ENCODE assay signal across 1 cellular context in the genomic region with DNA sequence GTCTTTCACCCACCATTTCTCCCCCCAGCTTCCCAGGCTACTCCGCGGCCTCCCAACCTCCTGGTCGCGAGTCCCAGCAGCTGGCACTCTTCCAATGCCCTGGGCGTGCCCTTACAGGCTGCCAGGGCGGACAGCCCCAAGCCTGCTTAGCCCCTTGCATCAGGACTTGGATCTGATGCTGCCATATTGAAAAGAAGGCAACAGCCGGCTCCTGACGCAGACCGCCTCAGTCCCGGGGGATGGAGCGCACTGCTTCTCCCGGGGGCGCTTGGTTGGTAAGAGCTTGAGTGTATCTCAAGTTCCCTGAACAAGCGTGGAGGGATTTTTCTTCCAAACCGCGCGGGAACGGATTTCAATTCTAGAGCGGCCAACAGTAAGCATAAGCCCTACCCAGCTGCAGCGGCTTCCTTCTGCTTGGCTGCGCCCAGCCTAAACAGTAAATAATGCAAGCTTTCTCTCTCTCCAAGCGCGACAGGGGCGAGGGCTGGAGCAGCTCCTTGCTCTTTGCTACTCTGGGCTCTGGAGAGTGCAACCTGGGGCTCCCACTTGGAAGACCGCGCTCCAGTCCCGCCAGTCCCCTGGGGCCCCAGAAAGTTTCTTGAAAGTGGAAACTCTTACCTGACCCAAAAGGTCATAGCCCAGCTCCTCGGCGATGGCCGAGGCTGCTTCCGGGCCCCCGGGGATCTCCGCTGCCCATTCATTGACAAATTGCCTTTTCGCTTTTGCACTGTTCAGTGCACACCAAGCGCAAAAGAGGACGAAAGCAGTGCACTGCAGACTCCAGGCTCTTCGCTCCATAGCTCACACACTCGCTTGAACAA.
TF ChIP-seq lines count a peak whose summit lies in the region.

No MANE protein-coding gene starts in this region.

TF ChIP-seq in HEK293, 187 proteins besides CTCF, POLR2A, EP300 and RAD21 (continued from another document):
- TF ChIP-seq, protein P1, sequence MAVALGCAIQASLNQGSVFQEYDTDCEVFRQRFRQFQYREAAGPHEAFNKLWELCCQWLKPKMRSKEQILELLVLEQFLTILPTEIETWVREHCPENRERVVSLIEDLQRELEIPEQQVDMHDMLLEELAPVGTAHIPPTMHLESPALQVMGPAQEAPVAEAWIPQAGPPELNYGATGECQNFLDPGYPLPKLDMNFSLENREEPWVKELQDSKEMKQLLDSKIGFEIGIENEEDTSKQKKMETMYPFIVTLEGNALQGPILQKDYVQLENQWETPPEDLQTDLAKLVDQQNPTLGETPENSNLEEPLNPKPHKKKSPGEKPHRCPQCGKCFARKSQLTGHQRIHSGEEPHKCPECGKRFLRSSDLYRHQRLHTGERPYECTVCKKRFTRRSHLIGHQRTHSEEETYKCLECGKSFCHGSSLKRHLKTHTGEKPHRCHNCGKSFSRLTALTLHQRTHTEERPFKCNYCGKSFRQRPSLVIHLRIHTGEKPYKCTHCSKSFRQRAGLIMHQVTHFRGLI (tag by site-specific recombination; IDR thresholded peaks at IDR 0.05), result peak; percentile 98
- TF ChIP-seq ZNF544 (tag by site-specific recombination; IDR thresholded peaks at IDR 0.05), result no peak
- TF ChIP-seq ZBTB7A (tag by site-specific recombination; IDR thresholded peaks at IDR 0.05; ENCODE audit: low read depth), result no peak
- TF ChIP-seq ZNF776 (tag by site-specific recombination; IDR thresholded peaks at IDR 0.05; ENCODE audit: borderline replicate concordance), result no peak
- peak; percentile 44; the same call in 1 of the 2 replicates for TF ChIP-seq KLF1 (tag by site-specific recombination; IDR thresholded peaks at IDR 0.05)
- 0 out of 2 replicates have a peak, but pooled peaks have one; percentile 29 for TF ChIP-seq YY1 (tag by site-specific recombination; IDR thresholded peaks at IDR 0.05)
- TF ChIP-seq ZNF394 (tag by site-specific recombination; IDR thresholded peaks at IDR 0.05; ENCODE audit: borderline replicate concordance), result peak; percentile 60; the same call in 1 of the 2 replicates
- TF ChIP-seq, protein P2, sequence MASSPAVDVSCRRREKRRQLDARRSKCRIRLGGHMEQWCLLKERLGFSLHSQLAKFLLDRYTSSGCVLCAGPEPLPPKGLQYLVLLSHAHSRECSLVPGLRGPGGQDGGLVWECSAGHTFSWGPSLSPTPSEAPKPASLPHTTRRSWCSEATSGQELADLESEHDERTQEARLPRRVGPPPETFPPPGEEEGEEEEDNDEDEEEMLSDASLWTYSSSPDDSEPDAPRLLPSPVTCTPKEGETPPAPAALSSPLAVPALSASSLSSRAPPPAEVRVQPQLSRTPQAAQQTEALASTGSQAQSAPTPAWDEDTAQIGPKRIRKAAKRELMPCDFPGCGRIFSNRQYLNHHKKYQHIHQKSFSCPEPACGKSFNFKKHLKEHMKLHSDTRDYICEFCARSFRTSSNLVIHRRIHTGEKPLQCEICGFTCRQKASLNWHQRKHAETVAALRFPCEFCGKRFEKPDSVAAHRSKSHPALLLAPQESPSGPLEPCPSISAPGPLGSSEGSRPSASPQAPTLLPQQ (tag by site-specific recombination; IDR thresholded peaks at IDR 0.05), result no peak
- TF ChIP-seq, protein P3, sequence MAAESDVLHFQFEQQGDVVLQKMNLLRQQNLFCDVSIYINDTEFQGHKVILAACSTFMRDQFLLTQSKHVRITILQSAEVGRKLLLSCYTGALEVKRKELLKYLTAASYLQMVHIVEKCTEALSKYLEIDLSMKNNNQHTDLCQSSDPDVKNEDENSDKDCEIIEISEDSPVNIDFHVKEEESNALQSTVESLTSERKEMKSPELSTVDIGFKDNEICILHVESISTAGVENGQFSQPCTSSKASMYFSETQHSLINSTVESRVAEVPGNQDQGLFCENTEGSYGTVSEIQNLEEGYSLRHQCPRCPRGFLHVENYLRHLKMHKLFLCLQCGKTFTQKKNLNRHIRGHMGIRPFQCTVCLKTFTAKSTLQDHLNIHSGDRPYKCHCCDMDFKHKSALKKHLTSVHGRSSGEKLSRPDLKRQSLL (tag by site-specific recombination; IDR thresholded peaks at IDR 0.05), result peak; percentile 49; the same call in 1 of the 2 replicates
- no peak for TF ChIP-seq ZNF112 (tag by site-specific recombination; IDR thresholded peaks at IDR 0.05)
- TF ChIP-seq ZNF660 (tag by site-specific recombination; IDR thresholded peaks at IDR 0.05), result no peak
- TF ChIP-seq, protein P4, sequence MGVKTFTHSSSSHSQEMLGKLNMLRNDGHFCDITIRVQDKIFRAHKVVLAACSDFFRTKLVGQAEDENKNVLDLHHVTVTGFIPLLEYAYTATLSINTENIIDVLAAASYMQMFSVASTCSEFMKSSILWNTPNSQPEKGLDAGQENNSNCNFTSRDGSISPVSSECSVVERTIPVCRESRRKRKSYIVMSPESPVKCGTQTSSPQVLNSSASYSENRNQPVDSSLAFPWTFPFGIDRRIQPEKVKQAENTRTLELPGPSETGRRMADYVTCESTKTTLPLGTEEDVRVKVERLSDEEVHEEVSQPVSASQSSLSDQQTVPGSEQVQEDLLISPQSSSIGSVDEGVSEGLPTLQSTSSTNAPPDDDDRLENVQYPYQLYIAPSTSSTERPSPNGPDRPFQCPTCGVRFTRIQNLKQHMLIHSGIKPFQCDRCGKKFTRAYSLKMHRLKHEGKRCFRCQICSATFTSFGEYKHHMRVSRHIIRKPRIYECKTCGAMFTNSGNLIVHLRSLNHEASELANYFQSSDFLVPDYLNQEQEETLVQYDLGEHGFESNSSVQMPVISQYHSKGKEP (tag by site-specific recombination; IDR thresholded peaks at IDR 0.05), result peak; percentile 69; the same call in 1 of the 2 replicates
